9 cellular contexts compared by ENCODE assay signal in the genomic region with DNA sequence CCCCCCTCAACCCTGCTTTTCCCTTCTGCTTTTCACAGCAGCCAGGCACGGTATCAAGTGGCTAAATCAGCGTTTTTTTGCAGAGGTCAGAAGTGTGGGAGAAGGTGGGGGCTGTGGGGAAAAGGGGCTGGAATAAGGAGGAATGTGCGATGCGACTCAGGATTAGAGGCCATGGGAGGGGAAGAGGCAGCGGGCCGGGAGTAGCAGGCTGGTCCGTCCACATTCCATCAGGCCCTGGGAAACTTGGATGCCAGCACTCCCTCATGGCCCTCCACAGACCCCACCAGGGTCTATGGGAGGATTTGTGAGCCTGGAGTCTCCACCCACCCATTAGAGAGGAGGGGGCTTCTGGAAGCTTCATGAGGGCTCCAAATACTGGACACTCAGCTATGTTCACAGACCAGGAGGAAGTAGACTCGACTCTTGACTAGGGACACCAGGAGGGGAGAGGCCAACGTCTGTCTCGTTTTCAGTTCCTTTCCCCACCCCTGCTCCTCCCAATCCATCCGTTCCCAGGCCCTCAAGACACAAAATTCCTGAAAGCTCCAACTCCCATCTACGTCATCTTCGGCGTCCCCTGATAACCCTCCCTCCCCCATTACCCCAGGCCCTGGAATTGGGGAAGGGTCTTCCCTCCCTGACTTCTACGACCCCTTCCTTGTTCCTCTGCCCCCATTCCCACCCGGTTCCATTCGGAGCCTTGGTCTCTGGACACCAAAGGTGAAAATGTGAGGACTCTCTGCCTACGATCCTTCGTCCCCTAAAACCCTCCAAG. TPM values are rescaled to one million over a fixed set of nuclear protein-coding genes. Genes with fewer than 3 reads are reported as not detected.
DNase-seq lines count a peak whose midpoint lies in the region; ATAC-seq and TF ChIP-seq lines count a peak whose summit lies in the region.
"Had no signal": no experiment of that assay in that cellular context is flagged by ENCODE, and none has a peak within 500 bp of the region (broad histone marks: within the 10 kb centered on the region; RNA-seq: fewer than 3 reads in every experiment).

No MANE protein-coding gene starts in this region.

- H3K4me2 ChIP-seq in DOHH2 (ENCODE audit: low read length) (peak overlapping the region; percentile 99), GM23248 (ENCODE audit: unreplicated experiment) (no peak overlapping the region)

- DNase-seq in effector memory CD8-positive, alpha-beta T cell: no peak
- DNase-seq in posterior vena cava (ENCODE audit: low spot score): peak; percentile 58
- DNase-seq in COLO829 (ENCODE audit: low spot score): no peak
- DNase-seq in GM23248: no peak

- no peak for ATAC-seq in effector memory CD8-positive, alpha-beta T cell (replicated peaks)
- ATAC-seq in GM19351 (IDR thresholded peaks at IDR 0.05; ENCODE audit: unreplicated experiment): no peak
- ATAC-seq in HG03442 (IDR thresholded peaks at IDR 0.05; ENCODE audit: unreplicated experiment): no peak

- H3K4me1 Mint-ChIP-seq in effector memory CD8-positive, alpha-beta T cell (ENCODE audit: low read depth in 2 of 2): peaks cover 39 to 43% of the 10 kb centered on the region in 2 donors

- in situ Hi-C loops in GM23248 (cut with MboI): no loop called here

- H3K27me3 Mint-ChIP-seq in effector memory CD8-positive, alpha-beta T cell: peaks cover 59 to 83% of the 10 kb centered on the region in 2 donors

- TF ChIP-seq RAD21 in Ishikawa (IDR thresholded peaks at IDR 0.05; ENCODE audit: low read depth): no peak

- no peak for TF ChIP-seq EP300 in Ishikawa (IDR thresholded peaks at IDR 0.05; ENCODE audit: borderline replicate concordance)

- H3K9me2 ChIP-seq in DOHH2 (replicated peaks; ENCODE audit: control insufficient read depth, low read length) (no peaks in the 10 kb centered on the region), GM23248 (ENCODE audit: insufficient read depth) (no peaks in the 10 kb centered on the region)

- H3K36me3 ChIP-seq in DOHH2 (ENCODE audit: control insufficient read depth, low read length): peaks cover 53% of the 10 kb centered on the region
- no peaks in the 10 kb centered on the region for H3K36me3 ChIP-seq in GM23248 (ENCODE audit: low read depth)

- H3K36me3 Mint-ChIP-seq in effector memory CD8-positive, alpha-beta T cell (ENCODE audit: insufficient read depth): peaks cover 23% of the 10 kb centered on the region

- peak overlapping the region; percentile 67 to 82 for H3K4me3 Mint-ChIP-seq in effector memory CD8-positive, alpha-beta T cell

- intact Hi-C loops in posterior vena cava (cut with DNase I): loop anchor here in 1 of 2 donors (5.0 kb wide), 1 partner anchor 1035 kb away; no protein-coding TSS in a partner anchor

- peaks cover 29% of the 10 kb centered on the region for H3K79me2 ChIP-seq in DOHH2 (ENCODE audit: control insufficient read depth, low read length)
- no peaks in the 10 kb centered on the region for H3K79me2 ChIP-seq in GM23248 (ENCODE audit: insufficient read depth)

- peaks cover 9% of the 10 kb centered on the region for H3K27me3 ChIP-seq in DOHH2 (ENCODE audit: control insufficient read depth, low read length)
- peaks cover 39% of the 10 kb centered on the region for H3K27me3 ChIP-seq in GM23248 (replicated peaks; ENCODE audit: insufficient read depth)

- H3K4me3 ChIP-seq in DOHH2 (ENCODE audit: low read length) (peak overlapping the region; percentile 84), GM23248 (no peak overlapping the region)

- H3K4me1 ChIP-seq in DOHH2 (ENCODE audit: control insufficient read depth, low read length): peaks cover 73% of the 10 kb centered on the region
- no peaks in the 10 kb centered on the region for H3K4me1 ChIP-seq in GM23248 (ENCODE audit: insufficient read depth)

- no peak overlapping the region for H2AFZ ChIP-seq in GM23248

- H3K9me3 ChIP-seq in DOHH2 (ENCODE audit: control insufficient read depth, insufficient read depth, low read length) (no peaks in the 10 kb centered on the region), GM23248 (ENCODE audit: low read depth) (no peaks in the 10 kb centered on the region)

- H3F3A ChIP-seq in DOHH2 (ENCODE audit: control insufficient read depth, insufficient read depth) (peaks cover 29% of the 10 kb centered on the region), GM23248 (ENCODE audit: insufficient read depth) (no peaks in the 10 kb centered on the region)

- peaks cover 7 to 14% of the 10 kb centered on the region in 2 donors for H3K9me3 Mint-ChIP-seq in effector memory CD8-positive, alpha-beta T cell

- no peak overlapping the region for H3K27ac Mint-ChIP-seq in effector memory CD8-positive, alpha-beta T cell

- peak overlapping the region; percentile 85 for H3K27ac ChIP-seq in DOHH2 (ENCODE audit: low read depth, low read length)
- no peak overlapping the region for H3K27ac ChIP-seq in GM23248

- 2 to 4% methylated on average over 18 to 19 of the region's 19 CpGs for WGBS in GM23248 (ENCODE audit: low coverage in 1 of 2, low lambda C conversion rate in 2 of 2, missing lambda C conversion rate in 2 of 2), 2 experiments

- H3K9ac ChIP-seq in GM23248: no peak overlapping the region

- H4K20me1 ChIP-seq in DOHH2 (ENCODE audit: control insufficient read depth, insufficient read depth, low read depth, low read length) (peaks cover 12% of the 10 kb centered on the region), GM23248 (ENCODE audit: insufficient read depth) (no peaks in the 10 kb centered on the region)

- no peak for TF ChIP-seq CTCF in DOHH2 (IDR thresholded peaks at IDR 0.05; ENCODE audit: low read depth, low read length, poor library complexity, severe bottlenecking)

TF ChIP-seq in Ishikawa, 13 proteins besides CTCF, POLR2A, EP300 and RAD21:
- TF ChIP-seq CREB1 (IDR thresholded peaks at IDR 0.05; ENCODE audit: low read depth) (no peak), TEAD4 (IDR thresholded peaks at IDR 0.05) (peak; percentile 53; the same call in 1 of the 2 replicates)

RNA-seq across cellular contexts. Expression of a gene that starts 3.3 kb away (rescaled TPM):
- total RNA-seq in posterior vena cava: under 1 TPM; 0.83 to 0.90 TPM
- under 0.01 and 0.13 TPM in 2 replicates for total RNA-seq in GM23248 (2014; rRNA removed; shearing (Covaris generic))
- polyA plus RNA-seq in GM23248 (2016; fragmentation: Nextera tagmentation; extraction: Ambion mirVana): 0.04 TPM in 1 of 2 replicates, not detected in the other

RNA-seq across cellular contexts. Expression of a gene that starts 33.0 kb away (rescaled TPM):
- total RNA-seq in posterior vena cava: under 1 TPM; 0.33 to 0.37 TPM
- total RNA-seq in GM23248 (2014; rRNA removed; shearing (Covaris generic)): 0.32 and 0.51 TPM in 2 replicates
- polyA plus RNA-seq in GM23248 (2016; fragmentation: Nextera tagmentation; extraction: Ambion mirVana): 0.15 and 0.38 TPM in 2 replicates
- total RNA-seq: NCI-H460 had no signal

RNA-seq across cellular contexts. Expression of a gene that starts 43.8 kb away (rescaled TPM):
- total RNA-seq in posterior vena cava: 10 to 100 TPM; 65.0 to 82.3 TPM
- total RNA-seq in GM23248 (2014; rRNA removed; shearing (Covaris generic)): 96.6 and 140 TPM in 2 replicates
- 102 and 109 TPM in 2 replicates for polyA plus RNA-seq in GM23248 (2016; fragmentation: Nextera tagmentation; extraction: Ambion mirVana)

RNA-seq across cellular contexts. Expression of a gene that starts 51.7 kb away (rescaled TPM):
- 10 to 100 TPM; 10.4 to 12.3 TPM for total RNA-seq in posterior vena cava
- 15.6 and 18.3 TPM in 2 replicates for total RNA-seq in GM23248 (2014; rRNA removed; shearing (Covaris generic))
- polyA plus RNA-seq in GM23248 (2016; fragmentation: Nextera tagmentation; extraction: Ambion mirVana): 12.6 and 13.7 TPM in 2 replicates
